Comparison of ENCODE assay signal across 17 cellular contexts in genomic region chr14:77491056-77491455, GRCh38. TPM values are rescaled to one million over a fixed set of nuclear protein-coding genes. Genes with fewer than 3 reads are reported as not detected.
DNase-seq lines count a peak whose midpoint lies in the region; ATAC-seq and TF ChIP-seq lines count a peak whose summit lies in the region.
"Had no signal": no experiment of that assay in that cellular context is flagged by ENCODE, and none has a peak within 500 bp of the region (broad histone marks: within the 10 kb centered on the region; RNA-seq: fewer than 3 reads in every experiment).

No MANE protein-coding gene starts in this region.

- no peaks in the 10 kb centered on the region for H3K4me1 ChIP-seq in RWPE2 (ENCODE audit: insufficient read depth, poor library complexity, severe bottlenecking)
- no peaks in the 10 kb centered on the region for H3K4me1 ChIP-seq in sigmoid colon

- 92 to 93% methylated on average over 5 of the region's 5 CpGs for WGBS in sigmoid colon, 2 donors

- H3K9me3 ChIP-seq in RWPE2 (ENCODE audit: severe bottlenecking): no peaks in the 10 kb centered on the region
- H3K9me3 ChIP-seq in sigmoid colon: no peaks in the 10 kb centered on the region
- H3K9me3 ChIP-seq: A549 had no signal

- H3K4me3 ChIP-seq in RWPE2 (ENCODE audit: severe bottlenecking) (no peak overlapping the region), sigmoid colon (no peak overlapping the region)
- H3K4me3 ChIP-seq: A549 had no signal

- H3K27ac ChIP-seq in RWPE2 (ENCODE audit: poor library complexity, severe bottlenecking) (no peak overlapping the region), sigmoid colon (no peak overlapping the region)
- H3K27ac ChIP-seq: 22Rv1, A549, C4-2B, HL-60, KMS-11 had no signal

- DNase-seq in activated effector memory CD4-positive, alpha-beta T cell treated with anti-CD3 and anti-CD28 coated beads, Interleukin-2, amount 50 U/mL, for 16 hours: peak; percentile 38
- no peak for DNase-seq in activated effector memory CD4-positive, alpha-beta T cell treated with Interleukin-2 at 50 U/mL for 16 hours
- DNase-seq in RWPE2 (ENCODE audit: low spot score) (peak; percentile 42), sigmoid colon (peak; percentile 12), DMS53 treated with DMSO at 0.1 percent for 48 hours (lab: John Stamatoyannopoulos, UW; ENCODE audit: unreplicated experiment) (no peak), DMS153 (lab: John Stamatoyannopoulos, UW) (no peak)
- DNase-seq: AML-193; CD4-positive, alpha-beta T cell; DND-41; EL had no signal

- intact Hi-C loops in sigmoid colon (cut with DNase I): no loop called here

- TF ChIP-seq EP300 in sigmoid colon (IDR thresholded peaks at IDR 0.05): no peak

- ATAC-seq in RWPE2 (ENCODE audit: low read depth) (no peak), HG03460 (IDR thresholded peaks at IDR 0.05; ENCODE audit: unreplicated experiment) (no peak)
- ATAC-seq: A549 had no signal

- H3K36me3 ChIP-seq in RWPE2 (ENCODE audit: low read depth) (no peaks in the 10 kb centered on the region), sigmoid colon (no peaks in the 10 kb centered on the region)

- H3K27me3 ChIP-seq in RWPE2 (ENCODE audit: insufficient read depth, poor library complexity, severe bottlenecking): no peaks in the 10 kb centered on the region
- no peaks in the 10 kb centered on the region for H3K27me3 ChIP-seq in sigmoid colon

- TF ChIP-seq CTCF in RWPE2 (IDR thresholded peaks at IDR 0.05; ENCODE audit: poor library complexity, severe bottlenecking) (no peak), sigmoid colon (IDR thresholded peaks at IDR 0.05) (no peak)

- TF ChIP-seq POLR2A in sigmoid colon (IDR thresholded peaks at IDR 0.05): no peak

RNA-seq across cellular contexts. Expression of gene ISM2, which starts 7.6 kb away (rescaled TPM):
- total RNA-seq in sigmoid colon: 1 to 10 TPM in 1 of 4 donors, under 1 TPM in 2, not detected in 1; 0.33 to 1.1 (median 0.36) TPM
- under 1 TPM in 1 of 3 donors, not detected in 2; 0.45 TPM for polyA plus RNA-seq in sigmoid colon
- total RNA-seq: CD4-positive, alpha-beta T cell; HT1080 had no signal

RNA-seq across cellular contexts. Expression of gene AHSA1, which starts 33.2 kb away (rescaled TPM):
- total RNA-seq in sigmoid colon: 100 to 1,000 TPM in 3 of 4 donors, 10 to 100 TPM in 1; 98.5 to 120 (median 104) TPM
- 100 to 1,000 TPM in 2 of 3 donors, 10 to 100 TPM in 1; 82.3 to 114 (median 100) TPM for polyA plus RNA-seq in sigmoid colon

RNA-seq across cellular contexts. Expression of gene VIPAS39, which starts 33.7 kb away (rescaled TPM):
- 10 to 100 TPM; 18.0 to 24.3 (median 22.8) TPM for total RNA-seq in sigmoid colon
- polyA plus RNA-seq in sigmoid colon: 10 to 100 TPM; 12.0 to 14.6 (median 12.9) TPM

Comparison
In these comparisons a context has a peak if more than half of its experiments do, and no peak if none do; other contexts are left out.
1. DNase-seq: peak in activated effector memory CD4-positive, alpha-beta T cell treated with anti-CD3 and anti-CD28 coated beads, Interleukin-2, amount 50 U/mL, for 16 hours (single experiment), RWPE2 (single experiment) and sigmoid colon (single experiment); none in activated effector memory CD4-positive, alpha-beta T cell treated with Interleukin-2 at 50 U/mL for 16 hours (single experiment), DMS53 treated with DMSO at 0.1 percent for 48 hours (single experiment) and DMS153 (single experiment).